In the genomic region with DNA sequence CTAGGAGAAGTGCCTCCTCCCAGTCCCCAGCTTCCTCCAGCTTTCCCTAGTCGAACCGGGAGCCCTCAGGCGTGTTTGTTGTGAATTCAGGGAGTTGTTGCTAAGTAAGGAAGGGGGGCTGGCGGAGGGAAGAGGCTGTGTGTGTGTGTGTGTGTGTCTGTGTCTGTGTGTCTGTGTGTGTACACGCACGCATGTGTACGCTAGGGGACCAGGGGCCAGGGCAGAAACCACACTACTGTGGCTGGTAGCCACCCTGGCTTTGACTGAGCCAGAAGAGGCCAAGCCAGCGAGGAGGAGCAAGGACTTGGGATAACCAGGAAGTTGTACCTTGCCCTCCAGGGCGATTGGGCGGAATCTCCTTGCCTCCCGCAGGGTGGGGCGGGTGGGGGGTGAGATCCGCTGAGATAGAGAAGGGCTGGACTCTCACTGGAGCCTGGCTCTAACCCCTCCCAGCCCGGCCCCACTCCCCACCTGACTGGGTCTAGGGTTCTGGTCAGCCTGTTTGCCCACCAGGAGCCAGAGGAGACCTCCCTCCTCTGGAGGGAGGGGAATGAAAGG, we compare ENCODE assay signal across 8 cellular contexts. TPM values are rescaled to one million over a fixed set of nuclear protein-coding genes. Genes with fewer than 3 reads are reported as not detected.
DNase-seq lines count a peak whose midpoint lies in the region; ATAC-seq and TF ChIP-seq lines count a peak whose summit lies in the region.

No MANE protein-coding gene starts in this region.

- H3K9me3 Mint-ChIP-seq in mesothelial cell of epicardium = no peaks in the 10 kb centered on the region

- peak; percentile 30 to 54 (median 47) for DNase-seq in stimulated activated naive CD4-positive, alpha-beta T cell (lab: John Stamatoyannopoulos, UW)
- no peak for DNase-seq in stimulated activated naive CD4-positive, alpha-beta T cell treated with Interleukin-2 at 50 U/mL for 16 hours (lab: John Stamatoyannopoulos, UW)
- peak; percentile 38 for DNase-seq in SK-MEL-5 (ENCODE audit: low read depth, low spot score)
- peak; percentile 78 for DNase-seq in ecto neural progenitor cell (ENCODE audit: low spot score)
- peak; percentile 63 to 73 for DNase-seq in mesothelial cell of epicardium (ENCODE audit: low spot score in 2 of 2, unreplicated experiment in 2 of 2)
- no peak for DNase-seq in CD1c-positive myeloid dendritic cell (ENCODE audit: extremely low spot score)

- H3K36me3 ChIP-seq in urinary bladder (ENCODE audit: insufficient read depth) = no peaks in the 10 kb centered on the region

- peak overlapping the region; percentile 14 for H3K4me3 ChIP-seq in urinary bladder (ENCODE audit: low read depth, low read length)

- no peak for ATAC-seq in HG03469 (IDR thresholded peaks at IDR 0.05; ENCODE audit: unreplicated experiment)

- no peaks in the 10 kb centered on the region for H3K27me3 Mint-ChIP-seq in mesothelial cell of epicardium (ENCODE audit: low read depth)

- WGBS in urinary bladder = 4% methylated on average over 14 of the region's 14 CpGs

- H3K4me3 Mint-ChIP-seq in mesothelial cell of epicardium = peak overlapping the region; percentile 60

- no peaks in the 10 kb centered on the region for H3K36me3 Mint-ChIP-seq in mesothelial cell of epicardium

- peak overlapping the region; percentile 89 for H3K27ac ChIP-seq in urinary bladder (ENCODE audit: low read depth)

- H3K4me1 ChIP-seq in urinary bladder (ENCODE audit: insufficient read depth) = no peaks in the 10 kb centered on the region

- in situ Hi-C loops in SK-MEL-5 (cut with HindIII; ENCODE audit: low pct_unique_long_range_greater_than_20kb, low sequenced_read_pairs) = no loop called here

- peak overlapping the region; percentile 98 for H3K27ac Mint-ChIP-seq in mesothelial cell of epicardium

- peaks cover 88% of the 10 kb centered on the region for H3K4me1 Mint-ChIP-seq in mesothelial cell of epicardium

- TF ChIP-seq CTCF in mesothelial cell of epicardium (IDR thresholded peaks at IDR 0.05; ENCODE audit: unreplicated experiment) = no peak

RNA-seq across cellular contexts. Expression of a gene that starts 7.5 kb away (rescaled TPM):
- total RNA-seq in SK-MEL-5 (2014; rRNA removed; shearing (Covaris generic)) = 2.9 and 6.0 TPM in 2 replicates
- 12.2 and 20.7 TPM in 2 replicates for polyA plus RNA-seq in SK-MEL-5 (2015; cell fraction: cytosol; rRNA removed)
- polyA plus RNA-seq in SK-MEL-5 (2015; cell fraction: nucleus; rRNA removed) = 8.3 and 9.3 TPM in 2 replicates
- 88.6 to 92.4 TPM (median 91.7 TPM) in 3 replicates for total RNA-seq in mesothelial cell of epicardium
- 15.1 TPM for total RNA-seq in urinary bladder
- 48.1 TPM for polyA plus RNA-seq in urinary bladder

RNA-seq across cellular contexts. Expression of a gene that starts 34.5 kb away (rescaled TPM):
- not detected in 2 replicates for total RNA-seq in SK-MEL-5 (2014; rRNA removed; shearing (Covaris generic))
- not detected in 2 replicates for polyA plus RNA-seq in SK-MEL-5 (2015; cell fraction: cytosol; rRNA removed)
- not detected in 2 replicates for polyA plus RNA-seq in SK-MEL-5 (2015; cell fraction: nucleus; rRNA removed)
- total RNA-seq in mesothelial cell of epicardium = not detected in 3 replicates
- not detected for total RNA-seq in urinary bladder
- 0.38 TPM for polyA plus RNA-seq in urinary bladder

RNA-seq across cellular contexts. Expression of a gene that starts 37.9 kb away (rescaled TPM):
- not detected in 2 replicates for total RNA-seq in SK-MEL-5 (2014; rRNA removed; shearing (Covaris generic))
- polyA plus RNA-seq in SK-MEL-5 (2015; cell fraction: cytosol; rRNA removed) = not detected in 2 replicates
- not detected in 2 replicates for polyA plus RNA-seq in SK-MEL-5 (2015; cell fraction: nucleus; rRNA removed)
- 2.2 to 3.0 TPM (median 2.7 TPM) in 3 replicates for total RNA-seq in mesothelial cell of epicardium
- 38.2 TPM for total RNA-seq in urinary bladder
- 33.8 TPM for polyA plus RNA-seq in urinary bladder

RNA-seq across cellular contexts. Expression of a gene that starts 53.4 kb away (rescaled TPM):
- total RNA-seq in SK-MEL-5 (2014; rRNA removed; shearing (Covaris generic)) = not detected in 2 replicates
- not detected in 2 replicates for polyA plus RNA-seq in SK-MEL-5 (2015; cell fraction: cytosol; rRNA removed)
- polyA plus RNA-seq in SK-MEL-5 (2015; cell fraction: nucleus; rRNA removed) = not detected in 2 replicates
- total RNA-seq in mesothelial cell of epicardium (not detected in 3 replicates), urinary bladder (not detected)
- polyA plus RNA-seq in urinary bladder = not detected

Comparison
In these comparisons a context has a peak if more than half of its experiments do, and no peak if none do; other contexts are left out.
1. DNase-seq: peak in stimulated activated naive CD4-positive, alpha-beta T cell (6 of 6), SK-MEL-5 (single experiment), ecto neural progenitor cell (single experiment) and mesothelial cell of epicardium (2 of 2); none in stimulated activated naive CD4-positive, alpha-beta T cell treated with Interleukin-2 at 50 U/mL for 16 hours (single experiment) and CD1c-positive myeloid dendritic cell (single experiment).